In genomic region chr15:78944669-78945407, GRCh38 we compare ENCODE assay signal across 1 cellular context.
TF ChIP-seq lines count a peak whose summit lies in the region.

Gene CTSH (minus strand): TSS chr15:78945046. CDS start chr15:78944981, 65 bp downstream.

TF ChIP-seq in IMR-90, 13 proteins besides CTCF, POLR2A, EP300 and RAD21:
- TF ChIP-seq BHLHE40 (IDR thresholded peaks at IDR 0.05; ENCODE audit: low read depth, low read length) (peak; percentile 78), NFE2L2 (IDR thresholded peaks at IDR 0.05; ENCODE audit: low read depth, low read length) (no peak), MAZ (IDR thresholded peaks at IDR 0.05; ENCODE audit: borderline replicate concordance, low read depth, low read length) (peak; percentile 57; the same call in 1 of the 2 replicates)
